ENCODE assay signal across 1 cellular context in the genomic region with DNA sequence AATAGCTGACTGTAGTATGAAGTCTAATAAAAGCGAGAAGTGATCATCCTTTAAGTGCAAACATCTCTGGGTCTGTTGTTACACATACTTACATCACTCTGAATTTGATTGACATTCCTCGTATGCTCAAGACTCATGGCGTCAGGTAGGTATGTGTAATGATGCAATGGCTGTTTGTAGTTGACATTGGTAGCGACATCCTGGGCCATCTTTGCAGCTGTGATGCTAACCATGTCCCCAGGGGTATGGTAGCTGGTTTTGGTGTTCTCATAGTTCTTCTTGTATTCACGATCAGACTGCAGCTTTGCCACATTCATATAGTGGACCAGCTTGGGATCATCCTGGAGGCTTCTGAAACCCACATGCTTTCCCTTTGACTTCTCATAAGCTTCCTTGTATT.
A peak's percentile ranks its signal among the peaks of the same experiment; 100 is the strongest.
TF ChIP-seq lines count a peak whose summit lies in the region.

No MANE protein-coding gene starts in this region.

TF ChIP-seq in K562, 482 proteins besides CTCF, POLR2A, EP300 and RAD21 (continued from another document and continues in another):
- TF ChIP-seq, protein P1, sequence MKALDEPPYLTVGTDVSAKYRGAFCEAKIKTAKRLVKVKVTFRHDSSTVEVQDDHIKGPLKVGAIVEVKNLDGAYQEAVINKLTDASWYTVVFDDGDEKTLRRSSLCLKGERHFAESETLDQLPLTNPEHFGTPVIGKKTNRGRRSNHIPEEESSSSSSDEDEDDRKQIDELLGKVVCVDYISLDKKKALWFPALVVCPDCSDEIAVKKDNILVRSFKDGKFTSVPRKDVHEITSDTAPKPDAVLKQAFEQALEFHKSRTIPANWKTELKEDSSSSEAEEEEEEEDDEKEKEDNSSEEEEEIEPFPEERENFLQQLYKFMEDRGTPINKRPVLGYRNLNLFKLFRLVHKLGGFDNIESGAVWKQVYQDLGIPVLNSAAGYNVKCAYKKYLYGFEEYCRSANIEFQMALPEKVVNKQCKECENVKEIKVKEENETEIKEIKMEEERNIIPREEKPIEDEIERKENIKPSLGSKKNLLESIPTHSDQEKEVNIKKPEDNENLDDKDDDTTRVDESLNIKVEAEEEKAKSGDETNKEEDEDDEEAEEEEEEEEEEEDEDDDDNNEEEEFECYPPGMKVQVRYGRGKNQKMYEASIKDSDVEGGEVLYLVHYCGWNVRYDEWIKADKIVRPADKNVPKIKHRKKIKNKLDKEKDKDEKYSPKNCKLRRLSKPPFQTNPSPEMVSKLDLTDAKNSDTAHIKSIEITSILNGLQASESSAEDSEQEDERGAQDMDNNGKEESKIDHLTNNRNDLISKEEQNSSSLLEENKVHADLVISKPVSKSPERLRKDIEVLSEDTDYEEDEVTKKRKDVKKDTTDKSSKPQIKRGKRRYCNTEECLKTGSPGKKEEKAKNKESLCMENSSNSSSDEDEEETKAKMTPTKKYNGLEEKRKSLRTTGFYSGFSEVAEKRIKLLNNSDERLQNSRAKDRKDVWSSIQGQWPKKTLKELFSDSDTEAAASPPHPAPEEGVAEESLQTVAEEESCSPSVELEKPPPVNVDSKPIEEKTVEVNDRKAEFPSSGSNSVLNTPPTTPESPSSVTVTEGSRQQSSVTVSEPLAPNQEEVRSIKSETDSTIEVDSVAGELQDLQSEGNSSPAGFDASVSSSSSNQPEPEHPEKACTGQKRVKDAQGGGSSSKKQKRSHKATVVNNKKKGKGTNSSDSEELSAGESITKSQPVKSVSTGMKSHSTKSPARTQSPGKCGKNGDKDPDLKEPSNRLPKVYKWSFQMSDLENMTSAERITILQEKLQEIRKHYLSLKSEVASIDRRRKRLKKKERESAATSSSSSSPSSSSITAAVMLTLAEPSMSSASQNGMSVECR (CRISPR knock-in tag; IDR thresholded peaks at IDR 0.05) = no peak
- TF ChIP-seq, protein P2, sequence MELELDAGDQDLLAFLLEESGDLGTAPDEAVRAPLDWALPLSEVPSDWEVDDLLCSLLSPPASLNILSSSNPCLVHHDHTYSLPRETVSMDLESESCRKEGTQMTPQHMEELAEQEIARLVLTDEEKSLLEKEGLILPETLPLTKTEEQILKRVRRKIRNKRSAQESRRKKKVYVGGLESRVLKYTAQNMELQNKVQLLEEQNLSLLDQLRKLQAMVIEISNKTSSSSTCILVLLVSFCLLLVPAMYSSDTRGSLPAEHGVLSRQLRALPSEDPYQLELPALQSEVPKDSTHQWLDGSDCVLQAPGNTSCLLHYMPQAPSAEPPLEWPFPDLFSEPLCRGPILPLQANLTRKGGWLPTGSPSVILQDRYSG (tag; conservative IDR thresholded peaks at IDR 0.05; ENCODE audit: low read depth) = no peak
- TF ChIP-seq MCM7 (IDR thresholded peaks at IDR 0.05) = no peak
- TF ChIP-seq POLR2AphosphoS2 (IDR thresholded peaks at IDR 0.05; ENCODE audit: low read length) = no peak
- TF ChIP-seq, protein P3, sequence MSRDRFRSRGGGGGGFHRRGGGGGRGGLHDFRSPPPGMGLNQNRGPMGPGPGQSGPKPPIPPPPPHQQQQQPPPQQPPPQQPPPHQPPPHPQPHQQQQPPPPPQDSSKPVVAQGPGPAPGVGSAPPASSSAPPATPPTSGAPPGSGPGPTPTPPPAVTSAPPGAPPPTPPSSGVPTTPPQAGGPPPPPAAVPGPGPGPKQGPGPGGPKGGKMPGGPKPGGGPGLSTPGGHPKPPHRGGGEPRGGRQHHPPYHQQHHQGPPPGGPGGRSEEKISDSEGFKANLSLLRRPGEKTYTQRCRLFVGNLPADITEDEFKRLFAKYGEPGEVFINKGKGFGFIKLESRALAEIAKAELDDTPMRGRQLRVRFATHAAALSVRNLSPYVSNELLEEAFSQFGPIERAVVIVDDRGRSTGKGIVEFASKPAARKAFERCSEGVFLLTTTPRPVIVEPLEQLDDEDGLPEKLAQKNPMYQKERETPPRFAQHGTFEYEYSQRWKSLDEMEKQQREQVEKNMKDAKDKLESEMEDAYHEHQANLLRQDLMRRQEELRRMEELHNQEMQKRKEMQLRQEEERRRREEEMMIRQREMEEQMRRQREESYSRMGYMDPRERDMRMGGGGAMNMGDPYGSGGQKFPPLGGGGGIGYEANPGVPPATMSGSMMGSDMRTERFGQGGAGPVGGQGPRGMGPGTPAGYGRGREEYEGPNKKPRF (IDR thresholded peaks at IDR 0.05; ENCODE audit: low read depth, low read length) = no peak
- TF ChIP-seq SRF (CRISPR knock-in tag; IDR thresholded peaks at IDR 0.05) = no peak
- TF ChIP-seq, protein P4, sequence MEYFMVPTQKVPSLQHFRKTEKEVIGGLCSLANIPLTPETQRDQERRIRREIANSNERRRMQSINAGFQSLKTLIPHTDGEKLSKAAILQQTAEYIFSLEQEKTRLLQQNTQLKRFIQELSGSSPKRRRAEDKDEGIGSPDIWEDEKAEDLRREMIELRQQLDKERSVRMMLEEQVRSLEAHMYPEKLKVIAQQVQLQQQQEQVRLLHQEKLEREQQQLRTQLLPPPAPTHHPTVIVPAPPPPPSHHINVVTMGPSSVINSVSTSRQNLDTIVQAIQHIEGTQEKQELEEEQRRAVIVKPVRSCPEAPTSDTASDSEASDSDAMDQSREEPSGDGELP (CRISPR knock-in tag; IDR thresholded peaks at IDR 0.05; ENCODE audit: borderline replicate concordance) = no peak
- TF ChIP-seq, protein P5, sequence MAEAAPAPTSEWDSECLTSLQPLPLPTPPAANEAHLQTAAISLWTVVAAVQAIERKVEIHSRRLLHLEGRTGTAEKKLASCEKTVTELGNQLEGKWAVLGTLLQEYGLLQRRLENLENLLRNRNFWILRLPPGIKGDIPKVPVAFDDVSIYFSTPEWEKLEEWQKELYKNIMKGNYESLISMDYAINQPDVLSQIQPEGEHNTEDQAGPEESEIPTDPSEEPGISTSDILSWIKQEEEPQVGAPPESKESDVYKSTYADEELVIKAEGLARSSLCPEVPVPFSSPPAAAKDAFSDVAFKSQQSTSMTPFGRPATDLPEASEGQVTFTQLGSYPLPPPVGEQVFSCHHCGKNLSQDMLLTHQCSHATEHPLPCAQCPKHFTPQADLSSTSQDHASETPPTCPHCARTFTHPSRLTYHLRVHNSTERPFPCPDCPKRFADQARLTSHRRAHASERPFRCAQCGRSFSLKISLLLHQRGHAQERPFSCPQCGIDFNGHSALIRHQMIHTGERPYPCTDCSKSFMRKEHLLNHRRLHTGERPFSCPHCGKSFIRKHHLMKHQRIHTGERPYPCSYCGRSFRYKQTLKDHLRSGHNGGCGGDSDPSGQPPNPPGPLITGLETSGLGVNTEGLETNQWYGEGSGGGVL (CRISPR knock-in tag; IDR thresholded peaks at IDR 0.05) = no peak
- TF ChIP-seq ZNF232 (CRISPR knock-in tag; IDR thresholded peaks at IDR 0.05) = no peak
- TF ChIP-seq ETV5 (CRISPR knock-in tag; IDR thresholded peaks at IDR 0.05; ENCODE audit: low read depth) = no peak
- TF ChIP-seq ARID1B (IDR thresholded peaks at IDR 0.05) = no peak
- TF ChIP-seq, protein P6, sequence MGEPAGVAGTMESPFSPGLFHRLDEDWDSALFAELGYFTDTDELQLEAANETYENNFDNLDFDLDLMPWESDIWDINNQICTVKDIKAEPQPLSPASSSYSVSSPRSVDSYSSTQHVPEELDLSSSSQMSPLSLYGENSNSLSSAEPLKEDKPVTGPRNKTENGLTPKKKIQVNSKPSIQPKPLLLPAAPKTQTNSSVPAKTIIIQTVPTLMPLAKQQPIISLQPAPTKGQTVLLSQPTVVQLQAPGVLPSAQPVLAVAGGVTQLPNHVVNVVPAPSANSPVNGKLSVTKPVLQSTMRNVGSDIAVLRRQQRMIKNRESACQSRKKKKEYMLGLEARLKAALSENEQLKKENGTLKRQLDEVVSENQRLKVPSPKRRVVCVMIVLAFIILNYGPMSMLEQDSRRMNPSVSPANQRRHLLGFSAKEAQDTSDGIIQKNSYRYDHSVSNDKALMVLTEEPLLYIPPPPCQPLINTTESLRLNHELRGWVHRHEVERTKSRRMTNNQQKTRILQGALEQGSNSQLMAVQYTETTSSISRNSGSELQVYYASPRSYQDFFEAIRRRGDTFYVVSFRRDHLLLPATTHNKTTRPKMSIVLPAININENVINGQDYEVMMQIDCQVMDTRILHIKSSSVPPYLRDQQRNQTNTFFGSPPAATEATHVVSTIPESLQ (CRISPR knock-in tag; IDR thresholded peaks at IDR 0.05) = no peak
- TF ChIP-seq ATF1 (CRISPR knock-in tag; IDR thresholded peaks at IDR 0.05) = no peak
- no peak for TF ChIP-seq ATF1 (tag; IDR thresholded peaks at IDR 0.05)
- no peak for TF ChIP-seq JUNB (CRISPR knock-in tag; conservative IDR thresholded peaks at IDR 0.05)
- TF ChIP-seq DIDO1 (tag; IDR thresholded peaks at IDR 0.05; ENCODE audit: low read depth) = no peak; the same call in 1 of the 2 replicates
- TF ChIP-seq EP400 (IDR thresholded peaks at IDR 0.05) = peak; percentile 36; the same call in 1 of the 2 replicates
- no peak for TF ChIP-seq ZNF785 (CRISPR knock-in tag; IDR thresholded peaks at IDR 0.05)
- TF ChIP-seq, protein P7, sequence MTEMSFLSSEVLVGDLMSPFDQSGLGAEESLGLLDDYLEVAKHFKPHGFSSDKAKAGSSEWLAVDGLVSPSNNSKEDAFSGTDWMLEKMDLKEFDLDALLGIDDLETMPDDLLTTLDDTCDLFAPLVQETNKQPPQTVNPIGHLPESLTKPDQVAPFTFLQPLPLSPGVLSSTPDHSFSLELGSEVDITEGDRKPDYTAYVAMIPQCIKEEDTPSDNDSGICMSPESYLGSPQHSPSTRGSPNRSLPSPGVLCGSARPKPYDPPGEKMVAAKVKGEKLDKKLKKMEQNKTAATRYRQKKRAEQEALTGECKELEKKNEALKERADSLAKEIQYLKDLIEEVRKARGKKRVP (CRISPR knock-in tag; IDR thresholded peaks at IDR 0.05) = peak; percentile 71; the same call in 1 of the 2 replicates
- TF ChIP-seq PURB (CRISPR knock-in tag; IDR thresholded peaks at IDR 0.05; ENCODE audit: low read depth) = no peak
- TF ChIP-seq HDAC6 (IDR thresholded peaks at IDR 0.05; ENCODE audit: low read depth, low read length) = no peak
- TF ChIP-seq ZKSCAN3 (CRISPR knock-in tag; IDR thresholded peaks at IDR 0.05) = no peak
- TF ChIP-seq TEAD1 (CRISPR knock-in tag; IDR thresholded peaks at IDR 0.05) = no peak
- TF ChIP-seq, protein P8, sequence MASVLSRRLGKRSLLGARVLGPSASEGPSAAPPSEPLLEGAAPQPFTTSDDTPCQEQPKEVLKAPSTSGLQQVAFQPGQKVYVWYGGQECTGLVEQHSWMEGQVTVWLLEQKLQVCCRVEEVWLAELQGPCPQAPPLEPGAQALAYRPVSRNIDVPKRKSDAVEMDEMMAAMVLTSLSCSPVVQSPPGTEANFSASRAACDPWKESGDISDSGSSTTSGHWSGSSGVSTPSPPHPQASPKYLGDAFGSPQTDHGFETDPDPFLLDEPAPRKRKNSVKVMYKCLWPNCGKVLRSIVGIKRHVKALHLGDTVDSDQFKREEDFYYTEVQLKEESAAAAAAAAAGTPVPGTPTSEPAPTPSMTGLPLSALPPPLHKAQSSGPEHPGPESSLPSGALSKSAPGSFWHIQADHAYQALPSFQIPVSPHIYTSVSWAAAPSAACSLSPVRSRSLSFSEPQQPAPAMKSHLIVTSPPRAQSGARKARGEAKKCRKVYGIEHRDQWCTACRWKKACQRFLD (CRISPR knock-in tag; IDR thresholded peaks at IDR 0.05) = no peak; the same call in 1 of the 2 replicates
- TF ChIP-seq, protein P9, sequence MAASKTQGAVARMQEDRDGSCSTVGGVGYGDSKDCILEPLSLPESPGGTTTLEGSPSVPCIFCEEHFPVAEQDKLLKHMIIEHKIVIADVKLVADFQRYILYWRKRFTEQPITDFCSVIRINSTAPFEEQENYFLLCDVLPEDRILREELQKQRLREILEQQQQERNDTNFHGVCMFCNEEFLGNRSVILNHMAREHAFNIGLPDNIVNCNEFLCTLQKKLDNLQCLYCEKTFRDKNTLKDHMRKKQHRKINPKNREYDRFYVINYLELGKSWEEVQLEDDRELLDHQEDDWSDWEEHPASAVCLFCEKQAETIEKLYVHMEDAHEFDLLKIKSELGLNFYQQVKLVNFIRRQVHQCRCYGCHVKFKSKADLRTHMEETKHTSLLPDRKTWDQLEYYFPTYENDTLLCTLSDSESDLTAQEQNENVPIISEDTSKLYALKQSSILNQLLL (CRISPR knock-in tag; IDR thresholded peaks at IDR 0.05; ENCODE audit: borderline replicate concordance) = no peak
- no peak for TF ChIP-seq MIER1 (IDR thresholded peaks at IDR 0.05; ENCODE audit: low read depth)
- TF ChIP-seq HMG20B (CRISPR knock-in tag; IDR thresholded peaks at IDR 0.05) = no peak
- no peak for TF ChIP-seq CBX1 (IDR thresholded peaks at IDR 0.05; ENCODE audit: low read depth)
- TF ChIP-seq, protein P10, sequence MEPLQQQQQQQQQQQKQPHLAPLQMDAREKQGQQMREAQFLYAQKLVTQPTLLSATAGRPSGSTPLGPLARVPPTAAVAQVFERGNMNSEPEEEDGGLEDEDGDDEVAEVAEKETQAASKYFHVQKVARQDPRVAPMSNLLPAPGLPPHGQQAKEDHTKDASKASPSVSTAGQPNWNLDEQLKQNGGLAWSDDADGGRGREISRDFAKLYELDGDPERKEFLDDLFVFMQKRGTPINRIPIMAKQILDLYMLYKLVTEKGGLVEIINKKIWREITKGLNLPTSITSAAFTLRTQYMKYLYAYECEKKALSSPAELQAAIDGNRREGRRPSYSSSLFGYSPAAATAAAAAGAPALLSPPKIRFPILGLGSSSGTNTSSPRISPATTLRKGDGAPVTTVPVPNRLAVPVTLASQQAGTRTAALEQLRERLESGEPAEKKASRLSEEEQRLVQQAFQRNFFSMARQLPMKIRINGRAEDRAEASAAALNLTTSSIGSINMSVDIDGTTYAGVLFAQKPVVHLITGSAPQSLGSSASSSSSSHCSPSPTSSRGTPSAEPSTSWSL (CRISPR knock-in tag; IDR thresholded peaks at IDR 0.05; ENCODE audit: borderline replicate concordance) = peak; percentile 31; the same call in 1 of the 2 replicates
- TF ChIP-seq SNRNP70 (optimal IDR thresholded peaks at IDR 0.05; ENCODE audit: low read depth, low read length) = no peak
- TF ChIP-seq, protein P11, sequence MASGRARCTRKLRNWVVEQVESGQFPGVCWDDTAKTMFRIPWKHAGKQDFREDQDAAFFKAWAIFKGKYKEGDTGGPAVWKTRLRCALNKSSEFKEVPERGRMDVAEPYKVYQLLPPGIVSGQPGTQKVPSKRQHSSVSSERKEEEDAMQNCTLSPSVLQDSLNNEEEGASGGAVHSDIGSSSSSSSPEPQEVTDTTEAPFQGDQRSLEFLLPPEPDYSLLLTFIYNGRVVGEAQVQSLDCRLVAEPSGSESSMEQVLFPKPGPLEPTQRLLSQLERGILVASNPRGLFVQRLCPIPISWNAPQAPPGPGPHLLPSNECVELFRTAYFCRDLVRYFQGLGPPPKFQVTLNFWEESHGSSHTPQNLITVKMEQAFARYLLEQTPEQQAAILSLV (tag; IDR thresholded peaks at IDR 0.05) = peak; percentile 56; the same call in 1 of the 2 replicates
- no peak for TF ChIP-seq FUS (optimal IDR thresholded peaks at IDR 0.05; ENCODE audit: low read depth, low read length)
- TF ChIP-seq GATA2 (CRISPR knock-in tag; IDR thresholded peaks at IDR 0.05) = no peak
- TF ChIP-seq ZNF143 (CRISPR knock-in tag; IDR thresholded peaks at IDR 0.05) = no peak
- no peak for TF ChIP-seq ZNF124 (CRISPR knock-in tag; IDR thresholded peaks at IDR 0.05)
- TF ChIP-seq, protein P12, sequence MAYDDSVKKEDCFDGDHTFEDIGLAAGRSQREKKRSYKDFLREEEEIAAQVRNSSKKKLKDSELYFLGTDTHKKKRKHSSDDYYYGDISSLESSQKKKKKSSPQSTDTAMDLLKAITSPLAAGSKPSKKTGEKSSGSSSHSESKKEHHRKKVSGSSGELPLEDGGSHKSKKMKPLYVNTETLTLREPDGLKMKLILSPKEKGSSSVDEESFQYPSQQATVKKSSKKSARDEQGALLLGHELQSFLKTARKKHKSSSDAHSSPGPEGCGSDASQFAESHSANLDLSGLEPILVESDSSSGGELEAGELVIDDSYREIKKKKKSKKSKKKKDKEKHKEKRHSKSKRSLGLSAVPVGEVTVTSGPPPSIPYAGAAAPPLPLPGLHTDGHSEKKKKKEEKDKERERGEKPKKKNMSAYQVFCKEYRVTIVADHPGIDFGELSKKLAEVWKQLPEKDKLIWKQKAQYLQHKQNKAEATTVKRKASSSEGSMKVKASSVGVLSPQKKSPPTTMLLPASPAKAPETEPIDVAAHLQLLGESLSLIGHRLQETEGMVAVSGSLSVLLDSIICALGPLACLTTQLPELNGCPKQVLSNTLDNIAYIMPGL (CRISPR knock-in tag; IDR thresholded peaks at IDR 0.05) = no peak
